Comparison of ENCODE assay signal across 10 cellular contexts in the genomic region with DNA sequence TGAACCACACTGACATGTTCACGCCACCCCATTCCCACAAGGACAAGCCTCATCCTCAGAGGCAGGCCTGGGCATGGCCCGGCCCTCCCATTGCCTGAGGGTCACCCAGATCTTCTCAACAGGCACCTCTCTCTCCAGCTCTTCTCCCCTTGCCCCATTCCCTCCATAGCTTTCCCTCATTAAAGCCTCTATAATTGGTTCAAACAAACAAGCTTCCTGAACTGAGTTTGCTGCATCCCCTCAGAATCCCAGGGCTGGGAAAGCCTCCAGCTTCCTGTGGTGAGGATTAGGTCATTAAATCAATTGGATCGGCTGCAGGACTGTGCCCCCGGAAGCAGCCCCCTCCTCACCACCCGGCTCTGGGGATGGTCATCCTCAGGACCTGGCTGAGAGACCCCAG. TPM values are rescaled to one million over a fixed set of nuclear protein-coding genes. Genes with fewer than 3 reads are reported as not detected.
DNase-seq lines count a peak whose midpoint lies in the region; ATAC-seq and TF ChIP-seq lines count a peak whose summit lies in the region.
"Had no signal": no experiment of that assay in that cellular context is flagged by ENCODE, and none has a peak within 500 bp of the region (broad histone marks: within the 10 kb centered on the region; RNA-seq: fewer than 3 reads in every experiment).

No MANE protein-coding gene starts in this region.

- POLR2A ChIA-PET in CD8-positive, alpha-beta memory T cell (lab: Charles Lee): interaction anchor here (0.5 kb wide), 1 partner anchor 23 kb away, joined by 4 read pairs; no protein-coding TSS in a partner anchor

- no peaks in the 10 kb centered on the region for H3K9me3 ChIP-seq in HUES64 (ENCODE audit: insufficient read depth, low read depth, low read length)
- no peaks in the 10 kb centered on the region for H3K9me3 ChIP-seq in CD8-positive, alpha-beta memory T cell (ENCODE audit: low read length)

- DNase-seq in RPMI8226 (peak; percentile 1), fibroblast of mammary gland (ENCODE audit: low read depth) (peak; percentile 33), superior temporal gyrus (ENCODE audit: extremely low spot score) (peak; percentile 2), KBM-7 (no peak)
- no peak for DNase-seq in activated CD8-positive, alpha-beta memory T cell treated with anti-CD3 and anti-CD28 coated beads, Interleukin-2, amount 50 U/mL, for 4 hours
- no peak for DNase-seq in CD8-positive, alpha-beta memory T cell
- DNase-seq: MM.1S had no signal

- H3K27me3 ChIP-seq in HUES64 (ENCODE audit: insufficient read depth, low read length): no peaks in the 10 kb centered on the region
- H3K27me3 ChIP-seq in CD8-positive, alpha-beta memory T cell (ENCODE audit: insufficient read depth, low read length, poor library complexity, severe bottlenecking): no peaks in the 10 kb centered on the region

- ATAC-seq in GM21423 (IDR thresholded peaks at IDR 0.05; ENCODE audit: unreplicated experiment): no peak

- H3K4me3 ChIP-seq in HUES64 (ENCODE audit: low read length): no peak overlapping the region
- no peak overlapping the region for H3K4me3 ChIP-seq in fibroblast of mammary gland (ENCODE audit: control insufficient read depth, low read depth, low read length)
- no peak overlapping the region for H3K4me3 ChIP-seq in CD8-positive, alpha-beta memory T cell (ENCODE audit: low read length)

- H3K4me3 Mint-ChIP-seq in CD8-positive, alpha-beta memory T cell: no peak overlapping the region

- no peak overlapping the region for H3K27ac Mint-ChIP-seq in CD8-positive, alpha-beta memory T cell

- WGBS in HUES64: 64% methylated on average over 5 of the region's 5 CpGs

- no peak overlapping the region for H3K9ac ChIP-seq in HUES64 (ENCODE audit: low read depth, low read length)
- H3K9ac ChIP-seq: parathyroid adenoma had no signal

- peaks cover 3 to 8% (median 4%) of the 10 kb centered on the region in 3 donors for H3K4me1 Mint-ChIP-seq in CD8-positive, alpha-beta memory T cell

- CTCF ChIA-PET in CD8-positive, alpha-beta memory T cell (lab: Charles Lee): interaction anchor here (0.6 to 1.3 kb wide), 4 partner anchors 14 to 400 kb away, joined by 3 to 4 read pairs (median 3); no protein-coding TSS in a partner anchor

- H3K36me3 Mint-ChIP-seq in CD8-positive, alpha-beta memory T cell: peaks cover 0 to 12% (median 0%) of the 10 kb centered on the region in 3 donors

- no peak for TF ChIP-seq CTCF in fibroblast of mammary gland (conservative IDR thresholded peaks at IDR 0.05; ENCODE audit: control insufficient read depth, insufficient read depth, low read depth, low read length)

- peak overlapping the region; percentile 69 for H3K27ac ChIP-seq in HUES64 (ENCODE audit: low read depth, low read length)
- H3K27ac ChIP-seq in CD8-positive, alpha-beta memory T cell (ENCODE audit: low read depth, low read length): no peak overlapping the region
- H3K27ac ChIP-seq: parathyroid adenoma had no signal

- H3K4me1 ChIP-seq in HUES64 (ENCODE audit: insufficient read depth, low read length): peaks cover 35% of the 10 kb centered on the region
- H3K4me1 ChIP-seq in CD8-positive, alpha-beta memory T cell (ENCODE audit: insufficient read depth, low read length): no peaks in the 10 kb centered on the region
- H3K4me1 ChIP-seq: parathyroid adenoma had no signal

- H3K36me3 ChIP-seq in HUES64 (ENCODE audit: insufficient read depth, low read length): 0 out of 2 replicates have a peak, but pooled peaks cover 5% of the 10 kb centered on the region
- no peaks in the 10 kb centered on the region for H3K36me3 ChIP-seq in CD8-positive, alpha-beta memory T cell (ENCODE audit: insufficient read depth, low read length)

- no peaks in the 10 kb centered on the region for H3K27me3 Mint-ChIP-seq in CD8-positive, alpha-beta memory T cell

- in situ Hi-C loops in KBM-7 (cut with MboI; ENCODE audit: low pct_unique_long_range_greater_than_20kb, low sequenced_read_pairs): no loop called here

- H3K9me3 Mint-ChIP-seq in CD8-positive, alpha-beta memory T cell: no peaks in the 10 kb centered on the region

RNA-seq across cellular contexts. Expression of gene CTNNBIP1, which starts 18.9 kb away (rescaled TPM):
- polyA plus RNA-seq in HUES64 (2013, experiment 1 of 2): 45.4 TPM
- 57.3 TPM for polyA plus RNA-seq in HUES64 (2013, experiment 2 of 2)
- 10 to 100 TPM in 1 of 2 experiments, 1 to 10 TPM in 1; 9.1 to 10.7 TPM for total RNA-seq in CD8-positive, alpha-beta memory T cell
- 12.9 TPM for polyA plus RNA-seq in CD8-positive, alpha-beta memory T cell

RNA-seq across cellular contexts. Expression of gene LZIC, which starts 52.0 kb away (rescaled TPM):
- polyA plus RNA-seq in HUES64 (2013, experiment 1 of 2): 17.3 TPM
- polyA plus RNA-seq in HUES64 (2013, experiment 2 of 2): 22.5 TPM
- total RNA-seq in CD8-positive, alpha-beta memory T cell: 10 to 100 TPM; 33.2 to 34.0 TPM
- polyA plus RNA-seq in CD8-positive, alpha-beta memory T cell: 43.7 TPM

RNA-seq across cellular contexts. Expression of gene NMNAT1, which starts 52.1 kb away (rescaled TPM):
- 4.2 TPM for polyA plus RNA-seq in HUES64 (2013, experiment 1 of 2)
- 3.9 TPM for polyA plus RNA-seq in HUES64 (2013, experiment 2 of 2)
- total RNA-seq in CD8-positive, alpha-beta memory T cell: 10 to 100 TPM; 11.3 to 12.1 TPM
- 6.4 TPM for polyA plus RNA-seq in CD8-positive, alpha-beta memory T cell

Comparison
In these comparisons a context has a peak if more than half of its experiments do, and no peak if none do; other contexts are left out.
1. DNase-seq: peak in RPMI8226 (single experiment), fibroblast of mammary gland (single experiment) and superior temporal gyrus (single experiment); none in activated CD8-positive, alpha-beta memory T cell treated with anti-CD3 and anti-CD28 coated beads, Interleukin-2, amount 50 U/mL, for 4 hours (single experiment), KBM-7 (single experiment) and CD8-positive, alpha-beta memory T cell (0 of 5).